1 cellular context compared by ENCODE assay signal in the genomic region with DNA sequence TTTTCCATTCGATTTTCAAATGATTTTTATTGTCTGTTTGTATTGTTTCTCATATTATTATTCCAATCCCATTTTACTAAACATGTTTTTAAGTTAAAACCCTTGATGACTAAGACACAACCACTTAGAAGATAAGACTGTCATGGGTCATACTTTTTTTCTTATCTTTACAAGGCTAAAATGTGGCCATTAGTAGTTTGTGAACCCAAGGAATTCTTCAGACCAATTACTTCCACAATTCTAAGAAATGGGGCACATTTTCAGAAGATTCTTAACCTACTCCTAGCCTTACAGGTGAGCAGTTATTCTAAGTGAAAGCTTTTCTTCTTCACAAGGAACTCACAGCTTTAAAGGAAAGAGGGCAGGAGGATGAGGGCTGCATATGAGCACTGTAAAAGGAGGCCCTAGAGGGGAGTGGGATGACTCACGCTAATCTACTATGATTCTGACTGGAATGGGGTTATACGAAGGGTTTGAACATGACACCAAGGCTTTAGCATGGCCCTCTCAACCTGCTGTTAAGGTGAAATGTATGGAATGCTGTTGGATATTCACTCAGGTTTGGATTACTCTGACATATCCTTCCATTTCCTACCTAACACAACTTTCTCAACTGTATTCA.
TF ChIP-seq lines count a peak whose summit lies in the region.

No MANE protein-coding gene starts in this region.

TF ChIP-seq in K562, 482 proteins besides CTCF, POLR2A, EP300 and RAD21 (continued from another document and continues in another):
- TF ChIP-seq, protein P1, sequence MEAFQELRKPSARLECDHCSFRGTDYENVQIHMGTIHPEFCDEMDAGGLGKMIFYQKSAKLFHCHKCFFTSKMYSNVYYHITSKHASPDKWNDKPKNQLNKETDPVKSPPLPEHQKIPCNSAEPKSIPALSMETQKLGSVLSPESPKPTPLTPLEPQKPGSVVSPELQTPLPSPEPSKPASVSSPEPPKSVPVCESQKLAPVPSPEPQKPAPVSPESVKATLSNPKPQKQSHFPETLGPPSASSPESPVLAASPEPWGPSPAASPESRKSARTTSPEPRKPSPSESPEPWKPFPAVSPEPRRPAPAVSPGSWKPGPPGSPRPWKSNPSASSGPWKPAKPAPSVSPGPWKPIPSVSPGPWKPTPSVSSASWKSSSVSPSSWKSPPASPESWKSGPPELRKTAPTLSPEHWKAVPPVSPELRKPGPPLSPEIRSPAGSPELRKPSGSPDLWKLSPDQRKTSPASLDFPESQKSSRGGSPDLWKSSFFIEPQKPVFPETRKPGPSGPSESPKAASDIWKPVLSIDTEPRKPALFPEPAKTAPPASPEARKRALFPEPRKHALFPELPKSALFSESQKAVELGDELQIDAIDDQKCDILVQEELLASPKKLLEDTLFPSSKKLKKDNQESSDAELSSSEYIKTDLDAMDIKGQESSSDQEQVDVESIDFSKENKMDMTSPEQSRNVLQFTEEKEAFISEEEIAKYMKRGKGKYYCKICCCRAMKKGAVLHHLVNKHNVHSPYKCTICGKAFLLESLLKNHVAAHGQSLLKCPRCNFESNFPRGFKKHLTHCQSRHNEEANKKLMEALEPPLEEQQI (IDR thresholded peaks at IDR 0.05) = peak; percentile 61; the same call in 1 of the 2 replicates
- TF ChIP-seq, protein P2, sequence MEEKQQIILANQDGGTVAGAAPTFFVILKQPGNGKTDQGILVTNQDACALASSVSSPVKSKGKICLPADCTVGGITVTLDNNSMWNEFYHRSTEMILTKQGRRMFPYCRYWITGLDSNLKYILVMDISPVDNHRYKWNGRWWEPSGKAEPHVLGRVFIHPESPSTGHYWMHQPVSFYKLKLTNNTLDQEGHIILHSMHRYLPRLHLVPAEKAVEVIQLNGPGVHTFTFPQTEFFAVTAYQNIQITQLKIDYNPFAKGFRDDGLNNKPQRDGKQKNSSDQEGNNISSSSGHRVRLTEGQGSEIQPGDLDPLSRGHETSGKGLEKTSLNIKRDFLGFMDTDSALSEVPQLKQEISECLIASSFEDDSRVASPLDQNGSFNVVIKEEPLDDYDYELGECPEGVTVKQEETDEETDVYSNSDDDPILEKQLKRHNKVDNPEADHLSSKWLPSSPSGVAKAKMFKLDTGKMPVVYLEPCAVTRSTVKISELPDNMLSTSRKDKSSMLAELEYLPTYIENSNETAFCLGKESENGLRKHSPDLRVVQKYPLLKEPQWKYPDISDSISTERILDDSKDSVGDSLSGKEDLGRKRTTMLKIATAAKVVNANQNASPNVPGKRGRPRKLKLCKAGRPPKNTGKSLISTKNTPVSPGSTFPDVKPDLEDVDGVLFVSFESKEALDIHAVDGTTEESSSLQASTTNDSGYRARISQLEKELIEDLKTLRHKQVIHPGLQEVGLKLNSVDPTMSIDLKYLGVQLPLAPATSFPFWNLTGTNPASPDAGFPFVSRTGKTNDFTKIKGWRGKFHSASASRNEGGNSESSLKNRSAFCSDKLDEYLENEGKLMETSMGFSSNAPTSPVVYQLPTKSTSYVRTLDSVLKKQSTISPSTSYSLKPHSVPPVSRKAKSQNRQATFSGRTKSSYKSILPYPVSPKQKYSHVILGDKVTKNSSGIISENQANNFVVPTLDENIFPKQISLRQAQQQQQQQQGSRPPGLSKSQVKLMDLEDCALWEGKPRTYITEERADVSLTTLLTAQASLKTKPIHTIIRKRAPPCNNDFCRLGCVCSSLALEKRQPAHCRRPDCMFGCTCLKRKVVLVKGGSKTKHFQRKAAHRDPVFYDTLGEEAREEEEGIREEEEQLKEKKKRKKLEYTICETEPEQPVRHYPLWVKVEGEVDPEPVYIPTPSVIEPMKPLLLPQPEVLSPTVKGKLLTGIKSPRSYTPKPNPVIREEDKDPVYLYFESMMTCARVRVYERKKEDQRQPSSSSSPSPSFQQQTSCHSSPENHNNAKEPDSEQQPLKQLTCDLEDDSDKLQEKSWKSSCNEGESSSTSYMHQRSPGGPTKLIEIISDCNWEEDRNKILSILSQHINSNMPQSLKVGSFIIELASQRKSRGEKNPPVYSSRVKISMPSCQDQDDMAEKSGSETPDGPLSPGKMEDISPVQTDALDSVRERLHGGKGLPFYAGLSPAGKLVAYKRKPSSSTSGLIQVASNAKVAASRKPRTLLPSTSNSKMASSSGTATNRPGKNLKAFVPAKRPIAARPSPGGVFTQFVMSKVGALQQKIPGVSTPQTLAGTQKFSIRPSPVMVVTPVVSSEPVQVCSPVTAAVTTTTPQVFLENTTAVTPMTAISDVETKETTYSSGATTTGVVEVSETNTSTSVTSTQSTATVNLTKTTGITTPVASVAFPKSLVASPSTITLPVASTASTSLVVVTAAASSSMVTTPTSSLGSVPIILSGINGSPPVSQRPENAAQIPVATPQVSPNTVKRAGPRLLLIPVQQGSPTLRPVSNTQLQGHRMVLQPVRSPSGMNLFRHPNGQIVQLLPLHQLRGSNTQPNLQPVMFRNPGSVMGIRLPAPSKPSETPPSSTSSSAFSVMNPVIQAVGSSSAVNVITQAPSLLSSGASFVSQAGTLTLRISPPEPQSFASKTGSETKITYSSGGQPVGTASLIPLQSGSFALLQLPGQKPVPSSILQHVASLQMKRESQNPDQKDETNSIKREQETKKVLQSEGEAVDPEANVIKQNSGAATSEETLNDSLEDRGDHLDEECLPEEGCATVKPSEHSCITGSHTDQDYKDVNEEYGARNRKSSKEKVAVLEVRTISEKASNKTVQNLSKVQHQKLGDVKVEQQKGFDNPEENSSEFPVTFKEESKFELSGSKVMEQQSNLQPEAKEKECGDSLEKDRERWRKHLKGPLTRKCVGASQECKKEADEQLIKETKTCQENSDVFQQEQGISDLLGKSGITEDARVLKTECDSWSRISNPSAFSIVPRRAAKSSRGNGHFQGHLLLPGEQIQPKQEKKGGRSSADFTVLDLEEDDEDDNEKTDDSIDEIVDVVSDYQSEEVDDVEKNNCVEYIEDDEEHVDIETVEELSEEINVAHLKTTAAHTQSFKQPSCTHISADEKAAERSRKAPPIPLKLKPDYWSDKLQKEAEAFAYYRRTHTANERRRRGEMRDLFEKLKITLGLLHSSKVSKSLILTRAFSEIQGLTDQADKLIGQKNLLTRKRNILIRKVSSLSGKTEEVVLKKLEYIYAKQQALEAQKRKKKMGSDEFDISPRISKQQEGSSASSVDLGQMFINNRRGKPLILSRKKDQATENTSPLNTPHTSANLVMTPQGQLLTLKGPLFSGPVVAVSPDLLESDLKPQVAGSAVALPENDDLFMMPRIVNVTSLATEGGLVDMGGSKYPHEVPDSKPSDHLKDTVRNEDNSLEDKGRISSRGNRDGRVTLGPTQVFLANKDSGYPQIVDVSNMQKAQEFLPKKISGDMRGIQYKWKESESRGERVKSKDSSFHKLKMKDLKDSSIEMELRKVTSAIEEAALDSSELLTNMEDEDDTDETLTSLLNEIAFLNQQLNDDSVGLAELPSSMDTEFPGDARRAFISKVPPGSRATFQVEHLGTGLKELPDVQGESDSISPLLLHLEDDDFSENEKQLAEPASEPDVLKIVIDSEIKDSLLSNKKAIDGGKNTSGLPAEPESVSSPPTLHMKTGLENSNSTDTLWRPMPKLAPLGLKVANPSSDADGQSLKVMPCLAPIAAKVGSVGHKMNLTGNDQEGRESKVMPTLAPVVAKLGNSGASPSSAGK (IDR thresholded peaks at IDR 0.05) = no peak
- peak; percentile 8; the same call in 1 of the 2 replicates for TF ChIP-seq MAFF (IDR thresholded peaks at IDR 0.05; ENCODE audit: low read length)
- no peak for TF ChIP-seq NFXL1 (CRISPR knock-in tag; IDR thresholded peaks at IDR 0.05)
- 0 out of 2 replicates have a peak, but pooled peaks have one; percentile 4 for TF ChIP-seq MAFG (tag; conservative IDR thresholded peaks at IDR 0.05)
- TF ChIP-seq LEF1 (IDR thresholded peaks at IDR 0.05) = peak; percentile 70; the same call in 1 of the 2 replicates
- TF ChIP-seq GTF2E2 (tag; IDR thresholded peaks at IDR 0.05) = 0 out of 2 replicates have a peak, but pooled peaks have one; percentile 48
- TF ChIP-seq CEBPG (CRISPR knock-in tag; IDR thresholded peaks at IDR 0.05) = no peak
- no peak for TF ChIP-seq CEBPG (tag; conservative IDR thresholded peaks at IDR 0.05 in 1 of 2, IDR thresholded peaks at IDR 0.05 in 1 of 2)
- TF ChIP-seq, protein P3, sequence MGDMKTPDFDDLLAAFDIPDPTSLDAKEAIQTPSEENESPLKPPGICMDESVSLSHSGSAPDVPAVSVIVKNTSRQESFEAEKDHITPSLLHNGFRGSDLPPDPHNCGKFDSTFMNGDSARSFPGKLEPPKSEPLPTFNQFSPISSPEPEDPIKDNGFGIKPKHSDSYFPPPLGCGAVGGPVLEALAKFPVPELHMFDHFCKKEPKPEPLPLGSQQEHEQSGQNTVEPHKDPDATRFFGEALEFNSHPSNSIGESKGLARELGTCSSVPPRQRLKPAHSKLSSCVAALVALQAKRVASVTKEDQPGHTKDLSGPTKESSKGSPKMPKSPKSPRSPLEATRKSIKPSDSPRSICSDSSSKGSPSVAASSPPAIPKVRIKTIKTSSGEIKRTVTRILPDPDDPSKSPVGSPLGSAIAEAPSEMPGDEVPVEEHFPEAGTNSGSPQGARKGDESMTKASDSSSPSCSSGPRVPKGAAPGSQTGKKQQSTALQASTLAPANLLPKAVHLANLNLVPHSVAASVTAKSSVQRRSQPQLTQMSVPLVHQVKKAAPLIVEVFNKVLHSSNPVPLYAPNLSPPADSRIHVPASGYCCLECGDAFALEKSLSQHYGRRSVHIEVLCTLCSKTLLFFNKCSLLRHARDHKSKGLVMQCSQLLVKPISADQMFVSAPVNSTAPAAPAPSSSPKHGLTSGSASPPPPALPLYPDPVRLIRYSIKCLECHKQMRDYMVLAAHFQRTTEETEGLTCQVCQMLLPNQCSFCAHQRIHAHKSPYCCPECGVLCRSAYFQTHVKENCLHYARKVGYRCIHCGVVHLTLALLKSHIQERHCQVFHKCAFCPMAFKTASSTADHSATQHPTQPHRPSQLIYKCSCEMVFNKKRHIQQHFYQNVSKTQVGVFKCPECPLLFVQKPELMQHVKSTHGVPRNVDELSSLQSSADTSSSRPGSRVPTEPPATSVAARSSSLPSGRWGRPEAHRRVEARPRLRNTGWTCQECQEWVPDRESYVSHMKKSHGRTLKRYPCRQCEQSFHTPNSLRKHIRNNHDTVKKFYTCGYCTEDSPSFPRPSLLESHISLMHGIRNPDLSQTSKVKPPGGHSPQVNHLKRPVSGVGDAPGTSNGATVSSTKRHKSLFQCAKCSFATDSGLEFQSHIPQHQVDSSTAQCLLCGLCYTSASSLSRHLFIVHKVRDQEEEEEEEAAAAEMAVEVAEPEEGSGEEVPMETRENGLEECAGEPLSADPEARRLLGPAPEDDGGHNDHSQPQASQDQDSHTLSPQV (IDR thresholded peaks at IDR 0.05) = peak; percentile 60; the same call in 1 of the 2 replicates
- TF ChIP-seq, protein P4, sequence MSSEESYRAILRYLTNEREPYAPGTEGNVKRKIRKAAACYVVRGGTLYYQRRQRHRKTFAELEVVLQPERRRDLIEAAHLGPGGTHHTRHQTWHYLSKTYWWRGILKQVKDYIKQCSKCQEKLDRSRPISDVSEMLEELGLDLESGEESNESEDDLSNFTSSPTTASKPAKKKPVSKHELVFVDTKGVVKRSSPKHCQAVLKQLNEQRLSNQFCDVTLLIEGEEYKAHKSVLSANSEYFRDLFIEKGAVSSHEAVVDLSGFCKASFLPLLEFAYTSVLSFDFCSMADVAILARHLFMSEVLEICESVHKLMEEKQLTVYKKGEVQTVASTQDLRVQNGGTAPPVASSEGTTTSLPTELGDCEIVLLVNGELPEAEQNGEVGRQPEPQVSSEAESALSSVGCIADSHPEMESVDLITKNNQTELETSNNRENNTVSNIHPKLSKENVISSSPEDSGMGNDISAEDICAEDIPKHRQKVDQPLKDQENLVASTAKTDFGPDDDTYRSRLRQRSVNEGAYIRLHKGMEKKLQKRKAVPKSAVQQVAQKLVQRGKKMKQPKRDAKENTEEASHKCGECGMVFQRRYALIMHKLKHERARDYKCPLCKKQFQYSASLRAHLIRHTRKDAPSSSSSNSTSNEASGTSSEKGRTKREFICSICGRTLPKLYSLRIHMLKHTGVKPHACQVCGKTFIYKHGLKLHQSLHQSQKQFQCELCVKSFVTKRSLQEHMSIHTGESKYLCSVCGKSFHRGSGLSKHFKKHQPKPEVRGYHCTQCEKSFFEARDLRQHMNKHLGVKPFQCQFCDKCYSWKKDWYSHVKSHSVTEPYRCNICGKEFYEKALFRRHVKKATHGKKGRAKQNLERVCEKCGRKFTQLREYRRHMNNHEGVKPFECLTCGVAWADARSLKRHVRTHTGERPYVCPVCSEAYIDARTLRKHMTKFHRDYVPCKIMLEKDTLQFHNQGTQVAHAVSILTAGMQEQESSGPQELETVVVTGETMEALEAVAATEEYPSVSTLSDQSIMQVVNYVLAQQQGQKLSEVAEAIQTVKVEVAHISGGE (CRISPR knock-in tag; IDR thresholded peaks at IDR 0.05) = 0 out of 6 replicates have a peak, but pooled peaks of 1 of the 3 experiments have one; percentile 28
- TF ChIP-seq ZNF175 (CRISPR knock-in tag; IDR thresholded peaks at IDR 0.05; ENCODE audit: low read depth) = 0 out of 2 replicates have a peak, but pooled peaks have one; percentile 41
- TF ChIP-seq ZNF507 (tag; conservative IDR thresholded peaks at IDR 0.05) = no peak
- no peak for TF ChIP-seq ZNF232 (CRISPR knock-in tag; IDR thresholded peaks at IDR 0.05)
- peak; percentile 27; the same call in 1 of the 2 replicates for TF ChIP-seq GATAD2B (IDR thresholded peaks at IDR 0.05; ENCODE audit: borderline replicate concordance)
- TF ChIP-seq, protein P5, sequence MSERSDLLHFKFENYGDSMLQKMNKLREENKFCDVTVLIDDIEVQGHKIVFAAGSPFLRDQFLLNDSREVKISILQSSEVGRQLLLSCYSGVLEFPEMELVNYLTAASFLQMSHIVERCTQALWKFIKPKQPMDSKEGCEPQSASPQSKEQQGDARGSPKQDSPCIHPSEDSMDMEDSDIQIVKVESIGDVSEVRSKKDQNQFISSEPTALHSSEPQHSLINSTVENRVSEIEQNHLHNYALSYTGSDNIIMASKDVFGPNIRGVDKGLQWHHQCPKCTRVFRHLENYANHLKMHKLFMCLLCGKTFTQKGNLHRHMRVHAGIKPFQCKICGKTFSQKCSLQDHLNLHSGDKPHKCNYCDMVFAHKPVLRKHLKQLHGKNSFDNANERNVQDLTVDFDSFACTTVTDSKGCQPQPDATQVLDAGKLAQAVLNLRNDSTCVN (CRISPR knock-in tag; IDR thresholded peaks at IDR 0.05) = no peak
- TF ChIP-seq RFX5 (IDR thresholded peaks at IDR 0.05; ENCODE audit: low read depth, low read length) = no peak
- TF ChIP-seq, protein P6, sequence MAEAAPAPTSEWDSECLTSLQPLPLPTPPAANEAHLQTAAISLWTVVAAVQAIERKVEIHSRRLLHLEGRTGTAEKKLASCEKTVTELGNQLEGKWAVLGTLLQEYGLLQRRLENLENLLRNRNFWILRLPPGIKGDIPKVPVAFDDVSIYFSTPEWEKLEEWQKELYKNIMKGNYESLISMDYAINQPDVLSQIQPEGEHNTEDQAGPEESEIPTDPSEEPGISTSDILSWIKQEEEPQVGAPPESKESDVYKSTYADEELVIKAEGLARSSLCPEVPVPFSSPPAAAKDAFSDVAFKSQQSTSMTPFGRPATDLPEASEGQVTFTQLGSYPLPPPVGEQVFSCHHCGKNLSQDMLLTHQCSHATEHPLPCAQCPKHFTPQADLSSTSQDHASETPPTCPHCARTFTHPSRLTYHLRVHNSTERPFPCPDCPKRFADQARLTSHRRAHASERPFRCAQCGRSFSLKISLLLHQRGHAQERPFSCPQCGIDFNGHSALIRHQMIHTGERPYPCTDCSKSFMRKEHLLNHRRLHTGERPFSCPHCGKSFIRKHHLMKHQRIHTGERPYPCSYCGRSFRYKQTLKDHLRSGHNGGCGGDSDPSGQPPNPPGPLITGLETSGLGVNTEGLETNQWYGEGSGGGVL (CRISPR knock-in tag; IDR thresholded peaks at IDR 0.05) = no peak
- TF ChIP-seq MYNN (IDR thresholded peaks at IDR 0.05) = no peak
- no peak for TF ChIP-seq MYNN (CRISPR knock-in tag; IDR thresholded peaks at IDR 0.05)
- peak; percentile 49; the same call in 1 of the 2 replicates for TF ChIP-seq ATF7 (IDR thresholded peaks at IDR 0.05)
